ENCODE assay signal across 12 cellular contexts in genomic region chr10:43078175-43078985, GRCh38. TPM values are rescaled to one million over a fixed set of nuclear protein-coding genes. Genes with fewer than 3 reads are reported as not detected.
A peak's percentile ranks its signal among the peaks of the same experiment; 100 is the strongest.
DNase-seq lines count a peak whose midpoint lies in the region; ATAC-seq, FAIRE-seq and TF ChIP-seq lines count a peak whose summit lies in the region.
"Had no signal": no experiment of that assay in that cellular context is flagged by ENCODE, and none has a peak within 500 bp of the region (broad histone marks: within the 10 kb centered on the region; RNA-seq: fewer than 3 reads in every experiment).

No MANE protein-coding gene starts in this region.

- H3K4me3 ChIP-seq in A549 (no peak overlapping the region; the same call in 2 of the 3 replicates), iPS-20b (ENCODE audit: low read length) (peak overlapping the region; percentile 69; the same call in 1 of the 2 replicates)
- no peak overlapping the region for H3K4me3 ChIP-seq in BLaER1 treated with 17β-estradiol and CSF1 and Interleukin-3, amounts not matched to agents 10 nM and 100 nM

- ATAC-seq in A549 (peak in 1 of 2 experiments; percentile 2; a peak in 3 of 6 replicates), GM19035 (IDR thresholded peaks at IDR 0.05; ENCODE audit: unreplicated experiment) (no peak), HG03565 (IDR thresholded peaks at IDR 0.05; ENCODE audit: unreplicated experiment) (no peak)

- peaks cover 36 to 47% (median 41%) of the 10 kb centered on the region in 11 experiments for H3K27me3 ChIP-seq in BLaER1 treated with 17β-estradiol and CSF1 and Interleukin-3, amounts not matched to agents 10 nM and 100 nM
- H3K27me3 ChIP-seq in iPS-20b (ENCODE audit: insufficient read depth, low read length) = peaks cover 47% of the 10 kb centered on the region
- H3K27me3 ChIP-seq: testis had no signal

- H3K4me2 ChIP-seq in A549 = peak overlapping the region; percentile 99; the same call in 2 of the 3 replicates
- peak overlapping the region in 9 of 11 experiments; percentile 62 to 96 (median 91); a peak in 18 of 22 replicates for H3K4me2 ChIP-seq in BLaER1 treated with 17β-estradiol and CSF1 and Interleukin-3, amounts not matched to agents 10 nM and 100 nM

- POLR2A ChIA-PET in A549 (lab: Yijun Ruan, JAX) = no interaction called here

- H3K9me3 ChIP-seq in A549 (no peaks in the 10 kb centered on the region), iPS-20b (ENCODE audit: insufficient read depth, low read depth, low read length) (no peaks in the 10 kb centered on the region)
- no peaks in the 10 kb centered on the region for H3K9me3 ChIP-seq in BLaER1 treated with 17β-estradiol and CSF1 and Interleukin-3, amounts not matched to agents 10 nM and 100 nM (replicated peaks in 1 of 11)
- H3K9me3 ChIP-seq: testis had no signal

- TF ChIP-seq RAD21 in A549 (conservative IDR thresholded peaks at IDR 0.05 in 1 of 2, IDR thresholded peaks at IDR 0.05 in 1 of 2) = no peak

- peak in 1 of 2 experiments; percentile 17 for DNase-seq in A549 (ENCODE audit: low read depth in 1 of 2, low spot score in 1 of 2)
- peak; percentile 16 for DNase-seq in NOMO-1 treated with DMSO at 0.1 percent for 48 hours (lab: John Stamatoyannopoulos, UW; ENCODE audit: unreplicated experiment)
- DNase-seq in iPS-NIHi7 (ENCODE audit: extremely low spot score) = no peak
- DNase-seq in stimulated activated CD4-positive, alpha-beta T cell treated with anti-CD3 and anti-CD28 coated beads, Interleukin-2, amount 100 ng/mL, for 48 hours = no peak
- DNase-seq: NCI-H1694 treated with DMSO at 0.1 percent for 48 hours; NK-92 treated with Interleukin-12 subunit alpha and Interleukin-12 subunit beta, amount 100 ng/mL, for 24 hours had no signal

- FAIRE-seq in A549 (lab: Jason Lieb, UNC) = no peak
- FAIRE-seq: bronchial epithelial cell had no signal

- CTCF ChIA-PET in A549 (lab: Yijun Ruan, JAX) = interaction anchor here (0.7 to 3.5 kb wide), 18 partner anchors 8 to 325 kb away, joined by 3 to 17 read pairs (median 6); no protein-coding TSS in a partner anchor

- TF ChIP-seq POLR2A in A549 (IDR thresholded peaks at IDR 0.05; ENCODE audit: low read length) = no peak

- H3K4me1 ChIP-seq in A549 = 0 out of 3 replicates have a peak, but pooled peaks cover 3% of the 10 kb centered on the region
- H3K4me1 ChIP-seq in BLaER1 treated with 17β-estradiol and CSF1 and Interleukin-3, amounts not matched to agents 10 nM and 100 nM = peaks cover 39 to 65% (median 55%) of the 10 kb centered on the region in 10 experiments
- no peaks in the 10 kb centered on the region for H3K4me1 ChIP-seq in iPS-20b (ENCODE audit: insufficient read depth, low read length)
- H3K4me1 ChIP-seq: testis had no signal

- peaks cover 0 to 29% (median 9%) of the 10 kb centered on the region in 11 experiments; a peak in 8 of 22 replicates for H4K20me1 ChIP-seq in BLaER1 treated with 17β-estradiol and CSF1 and Interleukin-3, amounts not matched to agents 10 nM and 100 nM

- WGBS in A549 (ENCODE audit: missing lambda C conversion rate) = 68% methylated on average over 14 of the region's 14 CpGs

- H3K27ac ChIP-seq in A549 = no peak overlapping the region
- no peak overlapping the region for H3K27ac ChIP-seq in BLaER1 treated with 17β-estradiol and CSF1 and Interleukin-3, amounts not matched to agents 10 nM and 100 nM
- no peak overlapping the region for H3K27ac ChIP-seq in iPS-20b (ENCODE audit: low read length)
- H3K27ac ChIP-seq: testis had no signal

- H3K36me3 ChIP-seq in BLaER1 treated with 17β-estradiol and CSF1 and Interleukin-3, amounts not matched to agents 10 nM and 100 nM = no peaks in the 10 kb centered on the region
- no peaks in the 10 kb centered on the region for H3K36me3 ChIP-seq in iPS-20b (ENCODE audit: insufficient read depth, low read depth, low read length)

- no peak overlapping the region; a peak in 2 of 22 replicates for H3K9ac ChIP-seq in BLaER1 treated with 17β-estradiol and CSF1 and Interleukin-3, amounts not matched to agents 10 nM and 100 nM
- 0 out of 2 replicates have a peak overlapping the region, but pooled peaks have one; percentile 34 for H3K9ac ChIP-seq in iPS-20b (ENCODE audit: low read depth, low read length)

- TF ChIP-seq EP300 in A549 (IDR thresholded peaks at IDR 0.05) = no peak

- no peak for TF ChIP-seq CTCF in A549 (IDR thresholded peaks at IDR 0.05)

TF ChIP-seq in A549, 52 proteins besides CTCF, POLR2A, EP300 and RAD21:
- TF ChIP-seq HOXB13 (CRISPR knock-in tag; IDR thresholded peaks at IDR 0.05; ENCODE audit: low read depth) (no peak), TP53 (CRISPR knock-in tag; IDR thresholded peaks at IDR 0.05) (no peak), ZFP36 (IDR thresholded peaks at IDR 0.05; ENCODE audit: borderline replicate concordance, partially characterized antibody) (no peak), GATA3 (IDR thresholded peaks at IDR 0.05; ENCODE audit: borderline replicate concordance) (no peak), CHD2 (IDR thresholded peaks at IDR 0.05; ENCODE audit: low read length, partially characterized antibody) (no peak), RARB (CRISPR knock-in tag; IDR thresholded peaks at IDR 0.05) (no peak), USF2 (IDR thresholded peaks at IDR 0.05) (no peak), JUNB (IDR thresholded peaks at IDR 0.05) (no peak), REST (IDR thresholded peaks at IDR 0.05) (no peak), ATOH8 (CRISPR knock-in tag; IDR thresholded peaks at IDR 0.05; ENCODE audit: low read depth) (no peak), MYC (IDR thresholded peaks at IDR 0.05; ENCODE audit: borderline replicate concordance, low read length) (no peak)
TF ChIP-seq in A549: peak in this region for 0.

RNA-seq across cellular contexts. Expression of gene RET, which starts 1.5 kb away (rescaled TPM):
- 0.08 and 0.20 TPM in 2 replicates for polyA plus RNA-seq in A549 (2011; rRNA removed)
- 0.14 and 0.16 TPM in 2 replicates for polyA plus RNA-seq in A549 (2012; cell fraction: cytosol; rRNA removed)
- polyA plus RNA-seq in A549 (2012; cell fraction: nucleus; rRNA removed) = 0.49 and 0.56 TPM in 2 replicates
- polyA plus RNA-seq in A549 (2017; fragmentation: RNase III; extraction: RNeasy Plus Mini Kit Qiagen cat#74134 plus additional on column Dnase treatment) = 0.22 to 0.44 TPM (median 0.41 TPM) in 3 replicates
- 0.04 and 0.19 TPM in 2 replicates for polyA minus RNA-seq in A549 (2011; rRNA and poly(A)+ RNA removed)

RNA-seq across cellular contexts. Expression of gene CSGALNACT2, which starts 59.9 kb away (rescaled TPM):
- polyA plus RNA-seq in A549 (2011; rRNA removed) (24.1 and 29.9 TPM in 2 replicates), A549 (2017; fragmentation: RNase III; extraction: RNeasy Plus Mini Kit Qiagen cat#74134 plus additional on column Dnase treatment) (10.0 to 11.2 TPM (median 10.8 TPM) in 3 replicates)
- polyA plus RNA-seq in A549 (2012; cell fraction: cytosol; rRNA removed) = 5.3 and 5.4 TPM in 2 replicates
- polyA plus RNA-seq in A549 (2012; cell fraction: nucleus; rRNA removed) = 3.0 and 6.5 TPM in 2 replicates
- polyA minus RNA-seq in A549 (2011; rRNA and poly(A)+ RNA removed) = 9.7 and 11.2 TPM in 2 replicates
